In the genomic region with DNA sequence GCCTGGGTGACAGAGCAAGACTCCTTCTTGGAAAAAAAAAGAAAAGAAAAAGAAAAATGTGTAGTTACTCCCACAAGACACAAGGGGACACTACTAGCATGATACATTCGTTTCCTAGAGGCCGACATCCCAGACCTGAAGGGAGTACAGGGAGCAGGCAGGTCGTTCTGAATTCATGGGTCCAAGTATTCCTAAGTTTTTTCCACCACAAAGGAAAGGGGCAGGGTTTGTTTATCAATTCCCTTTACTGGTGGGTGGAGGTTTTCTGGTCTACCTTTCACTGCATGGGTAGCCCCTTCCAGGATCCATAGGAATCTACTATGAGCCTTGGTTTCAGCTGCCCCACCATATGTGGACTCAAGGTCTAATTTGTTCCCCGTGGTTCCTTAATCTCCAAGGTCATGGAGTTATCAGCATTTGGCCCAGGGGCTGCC, we compare ENCODE assay signal across 8 cellular contexts. TPM values are rescaled to one million over a fixed set of nuclear protein-coding genes. Genes with fewer than 3 reads are reported as not detected.
A peak's percentile ranks its signal among the peaks of the same experiment; 100 is the strongest.
DNase-seq lines count a peak whose midpoint lies in the region; ATAC-seq and TF ChIP-seq lines count a peak whose summit lies in the region.

No MANE protein-coding gene starts in this region.

- H3K27ac Mint-ChIP-seq in naive B cell, result peak overlapping the region in 1 of 6 donors; percentile 39

- peak; percentile 87 for DNase-seq in AG08396 (ENCODE audit: low spot score)
- DNase-seq in NCI-H1694 treated with DMSO at 0.1 percent for 48 hours (lab: John Stamatoyannopoulos, UW), result peak; percentile 76
- peak; percentile 87 for DNase-seq in SKM-1 treated with dmso at 0.1 percent for 144 hours (lab: John Stamatoyannopoulos, UW; ENCODE audit: unreplicated experiment)
- no peak for DNase-seq in esophagus muscularis mucosa (ENCODE audit: extremely low spot score)
- DNase-seq in naive B cell, result peak; percentile 57

- no peak overlapping the region for H3K27ac ChIP-seq in esophagus muscularis mucosa (replicated peaks in 1 of 4)

- peaks cover 8 to 27% (median 14%) of the 10 kb centered on the region in 3 donors for H3K4me1 Mint-ChIP-seq in naive B cell

- H3K4me3 Mint-ChIP-seq in naive B cell, result no peak overlapping the region

- 2% methylated on average over 4 of the region's 4 CpGs for WGBS in esophagus muscularis mucosa

- H3K9me3 Mint-ChIP-seq in naive B cell, result no peaks in the 10 kb centered on the region

- H3K36me3 Mint-ChIP-seq in naive B cell, result no peaks in the 10 kb centered on the region

- H3K4me1 ChIP-seq in esophagus muscularis mucosa, result peaks cover 7 to 11% (median 8%) of the 10 kb centered on the region in 4 donors

- no peaks in the 10 kb centered on the region for H3K27me3 Mint-ChIP-seq in naive B cell

- no peak for TF ChIP-seq EP300 in esophagus muscularis mucosa (IDR thresholded peaks at IDR 0.05)

- intact Hi-C loops in esophagus muscularis mucosa (cut with DNase I), result loop anchor here (10.0 kb wide), 1 partner anchor 48 kb away; no protein-coding TSS in a partner anchor

- TF ChIP-seq CTCF in GM12875 (IDR thresholded peaks at IDR 0.05; ENCODE audit: borderline replicate concordance, insufficient read depth, low read depth, low read length) (peak; percentile 72), esophagus muscularis mucosa (IDR thresholded peaks at IDR 0.05) (peak; percentile 73 to 90 (median 86))

- H3K36me3 ChIP-seq in esophagus muscularis mucosa, result no peaks in the 10 kb centered on the region

- peak in 1 of 2 donors; percentile 13 for ATAC-seq in naive B cell (ENCODE audit: low read depth in 2 of 2)
- ATAC-seq in HG02870 (IDR thresholded peaks at IDR 0.05; ENCODE audit: unreplicated experiment), result no peak
- no peak for ATAC-seq in GM18870 (IDR thresholded peaks at IDR 0.05; ENCODE audit: unreplicated experiment)

- H3K4me3 ChIP-seq in GM12875 (ENCODE audit: low read depth, low read length) (no peak overlapping the region), esophagus muscularis mucosa (no peak overlapping the region)

- H3K27me3 ChIP-seq in esophagus muscularis mucosa, result no peaks in the 10 kb centered on the region

- no peak for TF ChIP-seq POLR2A in esophagus muscularis mucosa (IDR thresholded peaks at IDR 0.05; ENCODE audit: low read depth)

- H3K9me3 ChIP-seq in esophagus muscularis mucosa, result no peaks in the 10 kb centered on the region

RNA-seq across cellular contexts. Expression of a gene that starts 11.8 kb away (rescaled TPM):
- total RNA-seq in esophagus muscularis mucosa, result under 1 TPM in 1 of 4 donors, not detected in 3; 0.19 TPM
- polyA plus RNA-seq in naive B cell (ENCODE audit: low read depth in 6 of 6), result 1 to 10 TPM; 1.5 to 3.3 (median 1.8) TPM

RNA-seq across cellular contexts. Expression of a gene that starts 16.1 kb away (rescaled TPM):
- 10 to 100 TPM in 1 of 4 donors, 1 to 10 TPM in 3; 4.6 to 11.3 (median 5.9) TPM for total RNA-seq in esophagus muscularis mucosa
- 10 to 100 TPM; 10.2 to 35.1 (median 16.2) TPM for polyA plus RNA-seq in naive B cell (ENCODE audit: low read depth in 6 of 6)

RNA-seq across cellular contexts. Expression of a gene that starts 20.1 kb away (rescaled TPM):
- 10 to 100 TPM; 30.4 to 37.3 (median 34.7) TPM for total RNA-seq in esophagus muscularis mucosa
- 10 to 100 TPM; 45.3 to 64.6 (median 53.8) TPM for polyA plus RNA-seq in naive B cell (ENCODE audit: low read depth in 6 of 6)

RNA-seq across cellular contexts. Expression of a gene that starts 32.7 kb away (rescaled TPM):
- 10 to 100 TPM; 40.3 to 60.6 (median 52.9) TPM for total RNA-seq in esophagus muscularis mucosa
- polyA plus RNA-seq in naive B cell (ENCODE audit: low read depth in 6 of 6), result 100 to 1,000 TPM in 1 of 6 donors, 10 to 100 TPM in 5; 68.1 to 104 (median 91.9) TPM

RNA-seq across cellular contexts. Expression of a gene that starts 51.7 kb away (rescaled TPM):
- total RNA-seq in esophagus muscularis mucosa, result 10 to 100 TPM; 39.9 to 90.1 (median 54.4) TPM
- under 1 TPM in 1 of 6 donors, not detected in 5; 0.88 TPM for polyA plus RNA-seq in naive B cell (ENCODE audit: low read depth in 6 of 6)
